Comparison of ENCODE assay signal across 8 cellular contexts in genomic region chrX:138128025-138128671, GRCh38.
A peak's percentile ranks its signal among the peaks of the same experiment; 100 is the strongest.
DNase-seq lines count a peak whose midpoint lies in the region; ATAC-seq and TF ChIP-seq lines count a peak whose summit lies in the region.

No MANE protein-coding gene starts in this region.

- no peak overlapping the region for H3K4me3 ChIP-seq in fibroblast of mammary gland (ENCODE audit: control insufficient read depth, low read depth, low read length)

- peak; percentile 16 to 19 for DNase-seq in activated T-cell treated with anti-CD3 and anti-CD28 coated beads, Interleukin-2, amount 50 U/mL, for 48 hours
- DNase-seq in activated T-cell treated with anti-CD3 and anti-CD28 coated beads for 4 hours (no peak), RKO (ENCODE audit: low spot score) (peak; percentile 50), fibroblast of mammary gland (ENCODE audit: low read depth) (peak; percentile 45), putamen (ENCODE audit: low spot score) (peak; percentile 10)
- DNase-seq in activated CD8-positive, alpha-beta memory T cell treated with anti-CD3 and anti-CD28 coated beads for 24 hours: no peak

- peak; percentile 72 for TF ChIP-seq CTCF in fibroblast of mammary gland (conservative IDR thresholded peaks at IDR 0.05; ENCODE audit: control insufficient read depth, insufficient read depth, low read depth, low read length)

- peak; percentile 81 for ATAC-seq in GM19467 (IDR thresholded peaks at IDR 0.05; ENCODE audit: unreplicated experiment)
- peak; percentile 93 for ATAC-seq in HG03432 (IDR thresholded peaks at IDR 0.05; ENCODE audit: unreplicated experiment)

Comparison
In these comparisons a context has a peak if more than half of its experiments do, and no peak if none do; other contexts are left out.
1. DNase-seq: peak in activated T-cell treated with anti-CD3 and anti-CD28 coated beads, Interleukin-2, amount 50 U/mL, for 48 hours (2 of 2), RKO (single experiment), fibroblast of mammary gland (single experiment) and putamen (single experiment); none in activated T-cell treated with anti-CD3 and anti-CD28 coated beads for 4 hours (single experiment) and activated CD8-positive, alpha-beta memory T cell treated with anti-CD3 and anti-CD28 coated beads for 24 hours (single experiment).